ENCODE assay signal across 17 cellular contexts in the genomic region with DNA sequence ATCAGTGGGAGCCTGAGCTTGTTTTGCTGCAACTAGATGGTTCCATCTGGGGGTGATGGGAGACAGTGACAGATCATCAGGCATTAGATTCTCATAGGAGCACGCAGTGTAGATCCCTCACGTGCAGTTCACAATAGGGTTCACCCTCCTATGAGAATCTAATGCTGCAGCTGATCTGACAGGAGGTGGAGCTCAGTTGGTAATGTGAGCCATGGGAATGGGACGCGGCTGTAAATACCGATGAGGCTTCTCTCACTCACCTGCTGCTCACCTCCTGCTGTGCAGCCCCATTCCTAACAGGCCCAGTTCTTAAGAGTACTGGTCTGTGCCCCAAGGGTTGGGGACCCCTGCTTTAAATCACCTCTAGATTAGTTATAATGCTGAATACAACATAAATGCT.
DNase-seq lines count a peak whose midpoint lies in the region; ATAC-seq and TF ChIP-seq lines count a peak whose summit lies in the region.
"Had no signal": no experiment of that assay in that cellular context is flagged by ENCODE, and none has a peak within 500 bp of the region (broad histone marks: within the 10 kb centered on the region; RNA-seq: fewer than 3 reads in every experiment).

No MANE protein-coding gene starts in this region.

- CTCF ChIA-PET in HEK293 (lab: Yijun Ruan, JAX): interaction anchor here (0.6 to 4.0 kb wide), 4 partner anchors 9 to 315 kb away, joined by 3 to 24 read pairs (median 4); no protein-coding TSS in a partner anchor

- H3F3A ChIP-seq in GM23338 (replicated peaks; ENCODE audit: low read depth): no peaks in the 10 kb centered on the region

- H3K79me2 ChIP-seq in GM23338 (replicated peaks; ENCODE audit: insufficient read depth): peaks cover 10% of the 10 kb centered on the region; the same call in 1 of the 2 replicates

- WGBS in endodermal cell (ENCODE audit: insufficient coverage in 1 of 2, insufficient read length in 1 of 2), 2 experiments: 77 to 80% methylated on average over 2 to 5 of the region's 5 CpGs

- H2AFZ ChIP-seq in GM23338: no peak overlapping the region

- H3K36me3 Mint-ChIP-seq in GM23338 (ENCODE audit: low read depth) (peaks cover 70% of the 10 kb centered on the region), endodermal cell (ENCODE audit: low read depth) (peaks cover 56% of the 10 kb centered on the region)

- H3K9me3 Mint-ChIP-seq in GM23338 (peaks cover 8% of the 10 kb centered on the region; the same call in 2 of the 3 replicates), endodermal cell (peaks cover 9% of the 10 kb centered on the region)
- H3K9me3 Mint-ChIP-seq: CD4-positive, alpha-beta memory T cell; HFFc6 had no signal

- H3K27me3 ChIP-seq in GM23338 (ENCODE audit: insufficient read depth) (no peaks in the 10 kb centered on the region), endodermal cell (ENCODE audit: control insufficient read depth, insufficient read depth, low read length, poor library complexity, severe bottlenecking) (no peaks in the 10 kb centered on the region)
- H3K27me3 ChIP-seq in effector memory CD4-positive, alpha-beta T cell (replicated peaks; ENCODE audit: control insufficient read depth, insufficient read depth, low read length, poor library complexity, severe bottlenecking): no peaks in the 10 kb centered on the region

- peak; percentile 78 for ATAC-seq in GM23338

- POLR2A ChIA-PET in HEK293 (lab: Yijun Ruan, JAX): no interaction called here

- H3K36me3 ChIP-seq in GM23338 (ENCODE audit: insufficient read depth) (peaks cover 23% of the 10 kb centered on the region), HEK293 (ENCODE audit: control insufficient read depth in 2 of 2, insufficient read depth in 1 of 2, low read length in 2 of 2) (peaks cover 61 to 71% of the 10 kb centered on the region in 2 experiments), endodermal cell (ENCODE audit: control insufficient read depth, insufficient read depth, low read length) (peaks cover 38% of the 10 kb centered on the region)
- H3K36me3 ChIP-seq in effector memory CD4-positive, alpha-beta T cell (ENCODE audit: control insufficient read depth, insufficient read depth, low read length): peaks cover 15% of the 10 kb centered on the region

- H3K9me3 ChIP-seq in HEK293 (ENCODE audit: control insufficient read depth, insufficient read depth, low read depth, low read length): no peaks in the 10 kb centered on the region
- H3K9me3 ChIP-seq in endodermal cell (ENCODE audit: control insufficient read depth, low read length): peaks cover 10% of the 10 kb centered on the region
- H3K9me3 ChIP-seq in effector memory CD4-positive, alpha-beta T cell (ENCODE audit: control insufficient read depth, low read length): no peaks in the 10 kb centered on the region

- H3K4me1 Mint-ChIP-seq in GM23338 (no peaks in the 10 kb centered on the region), endodermal cell (no peaks in the 10 kb centered on the region)

- no peak overlapping the region for H3K9ac ChIP-seq in endodermal cell (ENCODE audit: extremely low read depth, low read length, poor library complexity, severe bottlenecking)

- H3K4me3 ChIP-seq in GM23338: no peak overlapping the region
- H3K4me3 ChIP-seq in HEK293 (ENCODE audit: low read depth, low read length): no peak overlapping the region
- no peak overlapping the region for H3K4me3 ChIP-seq in endodermal cell (ENCODE audit: low read length)
- no peak overlapping the region for H3K4me3 ChIP-seq in effector memory CD4-positive, alpha-beta T cell (ENCODE audit: insufficient read depth, low read depth, low read length, poor library complexity, severe bottlenecking)

- TF ChIP-seq CTCF in GM23338 (conservative IDR thresholded peaks at IDR 0.05; ENCODE audit: low read depth in 2 of 2) (no peak), HEK293 (tag by site-specific recombination; IDR thresholded peaks at IDR 0.05) (no peak), endodermal cell (conservative IDR thresholded peaks at IDR 0.05) (no peak)

- H3K27me3 Mint-ChIP-seq in GM23338 (ENCODE audit: insufficient read depth, low read depth, poor library complexity): peaks cover 6% of the 10 kb centered on the region
- no peaks in the 10 kb centered on the region for H3K27me3 Mint-ChIP-seq in endodermal cell (ENCODE audit: insufficient read depth)
- H3K27me3 Mint-ChIP-seq: CD4-positive, alpha-beta memory T cell had no signal

- H4K20me1 ChIP-seq in GM23338 (replicated peaks; ENCODE audit: insufficient read depth): peaks cover 23% of the 10 kb centered on the region

- H3K4me2 ChIP-seq in GM23338: no peak overlapping the region

- H3K9me2 ChIP-seq in GM23338 (ENCODE audit: insufficient read depth): no peaks in the 10 kb centered on the region

- H3K4me3 Mint-ChIP-seq in GM23338 (no peak overlapping the region), endodermal cell (no peak overlapping the region)
- H3K4me3 Mint-ChIP-seq: CD4-positive, alpha-beta memory T cell; HFFc6 had no signal

- DNase-seq in GM23338 (ENCODE audit: low spot score) (peak; percentile 48), endodermal cell (peak; percentile 72), iPS-NIHi7 (ENCODE audit: extremely low spot score) (peak; percentile 8), 8988T (no peak), SIG-M5 (lab: John Stamatoyannopoulos, UW) (no peak)
- DNase-seq in stimulated activated CD4-positive, alpha-beta T cell treated with anti-CD3 and anti-CD28 coated beads, Interleukin-12 subunit alpha, Interleukin-12 subunit beta, amount 100 ng/mL, for 4 hours: no peak
- no peak for DNase-seq in effector memory CD4-positive, alpha-beta T cell
- DNase-seq: C1 segment of cervical spinal cord; Calu3; CD4-positive, alpha-beta memory T cell; COR-L47; DMS53; DMS79 treated with DMSO at 0.1 percent for 48 hours; GOT3; HCEC 1CT; HFFc6 had no signal

- no peak overlapping the region for H3K27ac Mint-ChIP-seq in GM23338
- H3K27ac Mint-ChIP-seq in endodermal cell: no peak overlapping the region
- H3K27ac Mint-ChIP-seq: HFFc6 had no signal

- H3K27ac ChIP-seq in GM23338 (ENCODE audit: low read depth) (no peak overlapping the region), HEK293 (ENCODE audit: extremely low read depth, low read depth, low read length) (no peak overlapping the region), endodermal cell (ENCODE audit: low read depth, low read length) (no peak overlapping the region)
- H3K27ac ChIP-seq in effector memory CD4-positive, alpha-beta T cell (ENCODE audit: insufficient read depth, low read length, poor library complexity, severe bottlenecking): no peak overlapping the region

- H3K4me1 ChIP-seq in GM23338 (ENCODE audit: insufficient read depth) (no peaks in the 10 kb centered on the region), HEK293 (ENCODE audit: control insufficient read depth, insufficient read depth, low read length) (no peaks in the 10 kb centered on the region), endodermal cell (ENCODE audit: control insufficient read depth, insufficient read depth, low read length) (no peaks in the 10 kb centered on the region)
- H3K4me1 ChIP-seq in effector memory CD4-positive, alpha-beta T cell (ENCODE audit: control insufficient read depth, insufficient read depth, low read length, poor library complexity, severe bottlenecking): no peaks in the 10 kb centered on the region

TF ChIP-seq in HEK293, 187 proteins besides CTCF, POLR2A, EP300 and RAD21:
- TF ChIP-seq SCRT2 (tag by site-specific recombination; IDR thresholded peaks at IDR 0.05): peak; percentile 48
- peak; percentile 45; the same call in 1 of the 2 replicates for TF ChIP-seq GLIS1 (tag by site-specific recombination; IDR thresholded peaks at IDR 0.05)
- TF ChIP-seq, protein P1, sequence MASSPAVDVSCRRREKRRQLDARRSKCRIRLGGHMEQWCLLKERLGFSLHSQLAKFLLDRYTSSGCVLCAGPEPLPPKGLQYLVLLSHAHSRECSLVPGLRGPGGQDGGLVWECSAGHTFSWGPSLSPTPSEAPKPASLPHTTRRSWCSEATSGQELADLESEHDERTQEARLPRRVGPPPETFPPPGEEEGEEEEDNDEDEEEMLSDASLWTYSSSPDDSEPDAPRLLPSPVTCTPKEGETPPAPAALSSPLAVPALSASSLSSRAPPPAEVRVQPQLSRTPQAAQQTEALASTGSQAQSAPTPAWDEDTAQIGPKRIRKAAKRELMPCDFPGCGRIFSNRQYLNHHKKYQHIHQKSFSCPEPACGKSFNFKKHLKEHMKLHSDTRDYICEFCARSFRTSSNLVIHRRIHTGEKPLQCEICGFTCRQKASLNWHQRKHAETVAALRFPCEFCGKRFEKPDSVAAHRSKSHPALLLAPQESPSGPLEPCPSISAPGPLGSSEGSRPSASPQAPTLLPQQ (tag by site-specific recombination; IDR thresholded peaks at IDR 0.05): no peak

Comparison
In these comparisons a context has a peak if more than half of its experiments do, and no peak if none do; other contexts are left out.
1. DNase-seq: peak in GM23338 (single experiment), endodermal cell (single experiment) and iPS-NIHi7 (single experiment); none in stimulated activated CD4-positive, alpha-beta T cell treated with anti-CD3 and anti-CD28 coated beads, Interleukin-12 subunit alpha, Interleukin-12 subunit beta, amount 100 ng/mL, for 4 hours (single experiment), 8988T (single experiment), SIG-M5 (single experiment) and effector memory CD4-positive, alpha-beta T cell (0 of 3).